Comparison of ENCODE assay signal across 29 cellular contexts in the genomic region with DNA sequence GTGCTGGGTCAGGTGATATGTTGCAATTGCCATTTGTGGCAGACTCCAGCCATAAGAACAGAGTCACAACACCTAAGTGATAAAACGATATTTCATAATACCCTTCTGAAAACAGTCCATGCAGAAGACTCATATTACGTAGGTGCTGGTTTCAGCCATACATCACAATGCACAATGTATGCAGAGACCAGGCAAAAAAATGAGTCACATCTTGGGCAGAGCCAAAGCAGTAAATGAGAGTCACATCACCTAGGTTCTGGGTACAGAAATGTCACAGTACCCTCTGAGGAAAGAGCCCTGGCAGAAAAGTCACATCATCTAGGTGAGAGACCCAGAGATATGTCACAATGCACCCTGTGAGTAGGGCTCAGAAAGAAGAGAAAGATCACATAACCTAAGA.
"Had no signal": no experiment of that assay in that cellular context is flagged by ENCODE, and none has a peak within 500 bp of the region (broad histone marks: within the 10 kb centered on the region; RNA-seq: fewer than 3 reads in every experiment).

No MANE protein-coding gene starts in this region.

- H3K36me3 ChIP-seq: neural progenitor cell, ovary, right lobe of liver, sigmoid colon, suprapubic skin, tibial artery, transverse colon, upper lobe of right lung, uterus had no signal

- DNase-seq: natural killer cell; occipital lobe; ovary; posterior cingulate gyrus; psoas muscle; right cardiac atrium; right lobe of liver; sigmoid colon; small intestine; stimulated activated CD4-positive, alpha-beta T cell treated with anti-CD3 and anti-CD28 coated beads, Interleukin-15, amount 100 ng/mL, for 24 hours; stimulated activated CD4-positive, alpha-beta T cell treated with anti-CD3 and anti-CD28 coated beads, Interleukin-2, amount 100 ng/mL, for 24 hours; stimulated activated CD4-positive, alpha-beta T cell treated with anti-CD3 and anti-CD28 coated beads, Interleukin-2, amount 100 ng/mL, for 48 hours; stimulated activated CD4-positive, alpha-beta T cell treated with anti-CD3 and anti-CD28 coated beads, Interleukin-4, amount 100 ng/mL, for 24 hours; stimulated activated naive CD4-positive, alpha-beta T cell; stimulated activated naive CD8-positive, alpha-beta T cell treated with anti-CD3 and anti-CD28 coated beads, Interleukin-15, amount 100 ng/mL, for 72 hours; stimulated activated naive CD8-positive, alpha-beta T cell treated with anti-CD3 and anti-CD28 coated beads, Interleukin-15, Interleukin-2, amounts not matched to agents 100 U/mL and 50 U/mL, for 24 hours; substantia nigra; testis; tibial artery; transverse colon; upper lobe of right lung; uterus had no signal

- H3K9me3 ChIP-seq: ovary, psoas muscle, right lobe of liver, suprapubic skin, testis, tibial artery, upper lobe of right lung, uterus had no signal

- H3K4me3 ChIP-seq: neural progenitor cell, ovary, psoas muscle, right lobe of liver, sigmoid colon, suprapubic skin, testis, tibial artery, transverse colon, upper lobe of right lung, uterus had no signal

- H3K27me3 Mint-ChIP-seq: progenitor cell of endocrine pancreas; stimulated activated memory B cell treated with anti-CD40 and anti-IgM and Interleukin-4, amounts not matched to agents 10 μg/mL and 1 μg/mL and 100 μg/mL, for 72 hours; stimulated activated naive CD8-positive, alpha-beta T cell treated with anti-CD3 and anti-CD28 coated beads, Interleukin-15, amount 100 ng/mL, for 72 hours; type B pancreatic cell had no signal

- H3K36me3 Mint-ChIP-seq: natural killer cell; neural progenitor cell; stimulated activated memory B cell treated with anti-CD40 and anti-IgM and Interleukin-4, amounts not matched to agents 10 μg/mL and 1 μg/mL and 100 μg/mL, for 72 hours; type B pancreatic cell had no signal

- H3K9ac ChIP-seq: neural progenitor cell, parathyroid adenoma had no signal

- H3K4me1 ChIP-seq: neural progenitor cell, parathyroid adenoma, psoas muscle, right lobe of liver, sigmoid colon, suprapubic skin, tibial artery, transverse colon, upper lobe of right lung, uterus had no signal

- H3K79me2 ChIP-seq: parathyroid adenoma had no signal

- H3K4me2 ChIP-seq: neural progenitor cell had no signal

- H3K4me3 Mint-ChIP-seq: natural killer cell; nephron; neural progenitor cell; stimulated activated memory B cell treated with anti-CD40 and anti-IgM and Interleukin-4, amounts not matched to agents 10 μg/mL and 1 μg/mL and 100 μg/mL, for 72 hours; stimulated activated naive CD8-positive, alpha-beta T cell treated with anti-CD3 and anti-CD28 coated beads, Interleukin-15, amount 100 ng/mL, for 72 hours; type B pancreatic cell had no signal

- H3K27ac ChIP-seq: neural progenitor cell, ovary, parathyroid adenoma, psoas muscle, right lobe of liver, sigmoid colon, suprapubic skin, testis, tibial artery, transverse colon, upper lobe of right lung, uterus had no signal

- ATAC-seq: natural killer cell; psoas muscle; right cardiac atrium; right lobe of liver; stimulated activated memory B cell treated with anti-CD40 and anti-IgM and Interleukin-4, amounts not matched to agents 10 μg/mL and 1 μg/mL and 100 μg/mL, for 72 hours; stimulated activated naive CD8-positive, alpha-beta T cell treated with anti-CD3 and anti-CD28 coated beads, Interleukin-15, amount 100 ng/mL, for 72 hours; stimulated activated naive CD8-positive, alpha-beta T cell treated with anti-CD3 and anti-CD28 coated beads, Interleukin-15, Interleukin-2, amounts not matched to agents 100 U/mL and 50 U/mL, for 24 hours; upper lobe of right lung had no signal

- H3K27me3 ChIP-seq: neural progenitor cell, ovary, right lobe of liver, sigmoid colon, suprapubic skin, testis, tibial artery, transverse colon, upper lobe of right lung, uterus had no signal

- H2AFZ ChIP-seq: neural progenitor cell, parathyroid adenoma had no signal

- H3K4me1 Mint-ChIP-seq: natural killer cell; nephron; neural progenitor cell; stimulated activated memory B cell treated with anti-CD40 and anti-IgM and Interleukin-4, amounts not matched to agents 10 μg/mL and 1 μg/mL and 100 μg/mL, for 72 hours; stimulated activated naive CD8-positive, alpha-beta T cell treated with anti-CD3 and anti-CD28 coated beads, Interleukin-15, amount 100 ng/mL, for 72 hours had no signal

- H3K27ac Mint-ChIP-seq: natural killer cell; nephron; neural progenitor cell; progenitor cell of endocrine pancreas; stimulated activated memory B cell treated with anti-CD40 and anti-IgM and Interleukin-4, amounts not matched to agents 10 μg/mL and 1 μg/mL and 100 μg/mL, for 72 hours; type B pancreatic cell had no signal
